Comparison of ENCODE assay signal across 1 cellular context in the genomic region with DNA sequence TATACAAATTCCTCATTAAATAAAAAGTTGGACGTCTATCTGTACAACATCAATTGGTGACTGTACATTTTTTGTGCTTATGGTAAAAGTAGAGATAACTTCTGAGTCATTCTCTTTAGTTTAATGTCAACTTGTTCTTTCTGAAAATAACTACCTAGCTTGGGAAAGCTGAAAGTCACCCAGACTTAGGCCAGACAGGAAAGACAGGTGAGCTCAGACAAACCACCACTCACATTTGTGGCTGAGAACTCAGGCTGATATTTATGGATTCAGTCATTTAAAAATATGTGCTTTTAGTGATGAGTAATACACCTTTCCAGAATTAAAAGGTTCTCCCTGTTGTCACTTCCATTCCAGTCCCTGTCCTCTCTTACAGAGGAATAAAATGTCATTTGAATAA.
TF ChIP-seq lines count a peak whose summit lies in the region.

No MANE protein-coding gene starts in this region.

TF ChIP-seq in K562, 482 proteins besides CTCF, POLR2A, EP300 and RAD21:
- 0 out of 2 replicates have a peak, but pooled peaks have one; percentile 40 for TF ChIP-seq FOSL1 (tag; conservative IDR thresholded peaks at IDR 0.05)
- TF ChIP-seq RBM34 (IDR thresholded peaks at IDR 0.05; ENCODE audit: borderline replicate concordance, insufficient read depth, low read length), result no peak
